ENCODE assay signal across 10 cellular contexts in genomic region chr22:17217179-17217578, GRCh38. TPM values are rescaled to one million over a fixed set of nuclear protein-coding genes. Genes with fewer than 3 reads are reported as not detected.
DNase-seq lines count a peak whose midpoint lies in the region; ATAC-seq, FAIRE-seq and TF ChIP-seq lines count a peak whose summit lies in the region.
"Had no signal": no experiment of that assay in that cellular context is flagged by ENCODE, and none has a peak within 500 bp of the region (broad histone marks: within the 10 kb centered on the region; RNA-seq: fewer than 3 reads in every experiment).

No MANE protein-coding gene starts in this region.

- no peaks in the 10 kb centered on the region for H3K9me3 Mint-ChIP-seq in T-helper 2 cell treated with Interferon-gamma antibody and Interleukin-4, amounts not matched to agents 5 μg/mL and 100 μg/mL, for 36 hours

- H3K36me3 Mint-ChIP-seq in T-helper 2 cell treated with Interferon-gamma antibody and Interleukin-4, amounts not matched to agents 5 μg/mL and 100 μg/mL, for 36 hours (ENCODE audit: low read depth) = peaks cover 15% of the 10 kb centered on the region

- H3K4me1 Mint-ChIP-seq in T-helper 2 cell treated with Interferon-gamma antibody and Interleukin-4, amounts not matched to agents 5 μg/mL and 100 μg/mL, for 36 hours (ENCODE audit: low read depth) = peaks cover 56% of the 10 kb centered on the region

- no peaks in the 10 kb centered on the region for H3K36me3 ChIP-seq in mucosa of descending colon (ENCODE audit: low read depth)

- peak; percentile 36 for ATAC-seq in GM21723 (IDR thresholded peaks at IDR 0.05; ENCODE audit: unreplicated experiment)
- peak; percentile 35 for ATAC-seq in mucosa of descending colon
- ATAC-seq in GM19397 (IDR thresholded peaks at IDR 0.05; ENCODE audit: unreplicated experiment) = no peak

- FAIRE-seq in GM12891 (lab: Jason Lieb, UNC) = peak; percentile 93

- intact Hi-C loops in mucosa of descending colon (cut with DNase I, micrococcal nuclease) = no loop called here

- H3K27ac Mint-ChIP-seq in T-helper 2 cell treated with Interferon-gamma antibody and Interleukin-4, amounts not matched to agents 5 μg/mL and 100 μg/mL, for 36 hours = peak overlapping the region; percentile 90

- no peak for TF ChIP-seq POLR2A in GM12891 (IDR thresholded peaks at IDR 0.05; ENCODE audit: low read depth, low read length)

- no peaks in the 10 kb centered on the region for H3K4me1 ChIP-seq in mucosa of descending colon (ENCODE audit: low read depth)

- no peaks in the 10 kb centered on the region for H3K27me3 Mint-ChIP-seq in T-helper 2 cell treated with Interferon-gamma antibody and Interleukin-4, amounts not matched to agents 5 μg/mL and 100 μg/mL, for 36 hours (ENCODE audit: low read depth)

- peak overlapping the region; percentile 84 for H3K4me3 Mint-ChIP-seq in T-helper 2 cell treated with Interferon-gamma antibody and Interleukin-4, amounts not matched to agents 5 μg/mL and 100 μg/mL, for 36 hours

- no peak overlapping the region for H3K4me3 ChIP-seq in mucosa of descending colon

- no peak for DNase-seq in GM12891 (ENCODE audit: insufficient read length, low spot score)
- DNase-seq in T-helper 2 cell treated with Interferon-gamma antibody and Interleukin-4, amounts not matched to agents 5 μg/mL and 100 μg/mL, for 36 hours (ENCODE audit: low spot score) = no peak
- peak in 1 of 3 donors; percentile 1 for DNase-seq in mucosa of descending colon
- no peak for DNase-seq in retina
- no peak for DNase-seq in mesenteric fat pad (ENCODE audit: low spot score)
- no peak for DNase-seq in islet precursor cell
- DNase-seq: GOT3 had no signal

- TF ChIP-seq CTCF in mucosa of descending colon (IDR thresholded peaks at IDR 0.05) = no peak

- no peaks in the 10 kb centered on the region for H3K9me3 ChIP-seq in mucosa of descending colon

TF ChIP-seq in GM12891, 5 proteins besides CTCF, POLR2A, EP300 and RAD21:
- TF ChIP-seq PAX5 (IDR thresholded peaks at IDR 0.05; ENCODE audit: insufficient read depth, low read length, severe bottlenecking) = no peak
- TF ChIP-seq POLR2AphosphoS5 (IDR thresholded peaks at IDR 0.05; ENCODE audit: low read depth, low read length) = no peak
- TF ChIP-seq SPI1 (IDR thresholded peaks at IDR 0.05; ENCODE audit: low read depth, low read length) = no peak
- no peak for TF ChIP-seq TAF1 (IDR thresholded peaks at IDR 0.05; ENCODE audit: low read depth, low read length)
- no peak for TF ChIP-seq POU2F2 (IDR thresholded peaks at IDR 0.05; ENCODE audit: low read depth, low read length)
TF ChIP-seq in GM12891: peak in this region for 0.

RNA-seq across cellular contexts. Expression of gene ADA2, which starts 2.1 kb away (rescaled TPM):
- 5.3 TPM for polyA plus RNA-seq in GM12891 (2012; ENCODE audit: low read depth, missing spikeins)
- 10 to 100 TPM; 10.7 to 18.0 (median 11.7) TPM for total RNA-seq in mucosa of descending colon
- total RNA-seq in mesenteric fat pad = 12.4 TPM
- total RNA-seq: G401 had no signal

RNA-seq across cellular contexts. Expression of gene HDHD5, which starts 58.1 kb away (rescaled TPM):
- polyA plus RNA-seq in GM12891 (2012; ENCODE audit: low read depth, missing spikeins) = 29.7 TPM
- 10 to 100 TPM; 31.0 to 36.1 (median 32.6) TPM for total RNA-seq in mucosa of descending colon
- total RNA-seq in mesenteric fat pad = 28.4 TPM
